ENCODE assay signal across 9 cellular contexts in the genomic region with DNA sequence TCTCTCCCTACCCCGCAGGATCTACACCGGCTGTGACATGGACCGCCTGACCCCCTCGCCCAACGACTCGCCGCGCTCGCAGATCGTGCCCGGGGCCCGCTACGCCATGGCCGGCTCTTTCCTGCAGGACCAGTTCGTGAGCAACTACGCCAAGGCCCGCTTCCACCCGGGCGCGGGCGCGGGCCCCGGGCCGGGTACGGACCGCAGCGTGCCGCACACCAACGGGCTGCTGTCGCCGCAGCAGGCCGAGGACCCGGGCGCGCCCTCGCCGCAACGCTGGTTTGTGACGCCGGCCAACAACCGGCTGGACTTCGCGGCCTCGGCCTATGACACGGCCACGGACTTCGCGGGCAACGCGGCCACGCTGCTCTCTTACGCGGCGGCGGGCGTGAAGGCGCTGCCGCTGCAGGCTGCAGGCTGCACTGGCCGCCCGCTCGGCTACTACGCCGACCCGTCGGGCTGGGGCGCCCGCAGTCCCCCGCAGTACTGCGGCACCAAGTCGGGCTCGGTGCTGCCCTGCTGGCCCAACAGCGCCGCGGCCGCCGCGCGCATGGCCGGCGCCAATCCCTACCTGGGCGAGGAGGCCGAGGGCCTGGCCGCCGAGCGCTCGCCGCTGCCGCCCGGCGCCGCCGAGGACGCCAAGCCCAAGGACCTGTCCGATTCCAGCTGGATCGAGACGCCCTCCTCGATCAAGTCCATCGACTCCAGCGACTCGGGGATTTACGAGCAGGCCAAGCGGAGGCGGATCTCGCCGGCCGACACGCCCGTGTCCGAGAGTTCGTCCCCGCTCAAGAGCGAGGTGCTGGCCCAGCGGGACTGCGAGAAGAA. TPM values are rescaled to one million over a fixed set of nuclear protein-coding genes. Genes with fewer than 3 reads are reported as not detected.
A peak's percentile ranks its signal among the peaks of the same experiment; 100 is the strongest.
DNase-seq lines count a peak whose midpoint lies in the region; ATAC-seq and TF ChIP-seq lines count a peak whose summit lies in the region.
"Had no signal": no experiment of that assay in that cellular context is flagged by ENCODE, and none has a peak within 500 bp of the region (broad histone marks: within the 10 kb centered on the region; RNA-seq: fewer than 3 reads in every experiment).

No MANE protein-coding gene starts in this region.

- H3K18ac ChIP-seq in trophoblast cell (ENCODE audit: low read length): no peak overlapping the region

- H3K14ac ChIP-seq in trophoblast cell (ENCODE audit: low read length): no peak overlapping the region

- CTCF ChIA-PET in activated CD8-positive, alpha-beta memory T cell treated with anti-CD3 and anti-CD28 coated beads, Interleukin-2, amount 10 ng/mL, durations not matched to agents 7 days and 5 days (lab: Charles Lee): no interaction called here

- peak overlapping the region; percentile 91 for H3K4me2 ChIP-seq in trophoblast cell (ENCODE audit: low read length)

- no CpG with 5 or more reads among the region's 114 CpGs for WGBS in gastroesophageal sphincter (ENCODE audit: low coverage in 1 of 2), 2 donors
- no CpG with 5 or more reads among the region's 114 CpGs for WGBS in trophoblast cell (ENCODE audit: extremely low coverage, insufficient coverage, insufficient read length)

- H3K27ac Mint-ChIP-seq in activated CD8-positive, alpha-beta memory T cell treated with anti-CD3 and anti-CD28 coated beads, Interleukin-2, amount 10 ng/mL, durations not matched to agents 7 days and 5 days: peak overlapping the region; percentile 49

- peak; percentile 39 for DNase-seq in activated CD8-positive, alpha-beta memory T cell treated with anti-CD3 and anti-CD28 coated beads, Interleukin-2, amount 10 ng/mL, durations not matched to agents 7 days and 5 days
- DNase-seq in trophoblast cell: peak in 1 of 2 donors; percentile 14
- DNase-seq in GDM1 (lab: John Stamatoyannopoulos, UW): no peak
- no peak for DNase-seq in NCI-H146 treated with DMSO at 0.1 percent for 48 hours (lab: John Stamatoyannopoulos, UW; ENCODE audit: unreplicated experiment)

- peak; percentile 40 for ATAC-seq in activated CD8-positive, alpha-beta memory T cell treated with anti-CD3 and anti-CD28 coated beads, Interleukin-2, amount 10 ng/mL, durations not matched to agents 7 days and 5 days
- ATAC-seq in gastroesophageal sphincter: peak; percentile 32
- no peak for ATAC-seq in GM19328 (IDR thresholded peaks at IDR 0.05; ENCODE audit: unreplicated experiment)
- no peak for ATAC-seq in HG03139 (IDR thresholded peaks at IDR 0.05; ENCODE audit: unreplicated experiment)

- peak overlapping the region; percentile 53 for H3K9ac ChIP-seq in ES-I3 (ENCODE audit: low read depth, low read length)
- no peak overlapping the region for H3K9ac ChIP-seq in trophoblast cell (ENCODE audit: low read length)

- H3K23ac ChIP-seq in trophoblast cell (ENCODE audit: low read length): no peak overlapping the region

- H3K9me3 ChIP-seq in ES-I3 (ENCODE audit: control insufficient read depth, insufficient read depth, low read length): no peaks in the 10 kb centered on the region
- peaks cover 0 to 15% (median 0%) of the 10 kb centered on the region in 3 donors for H3K9me3 ChIP-seq in gastroesophageal sphincter
- no peaks in the 10 kb centered on the region for H3K9me3 ChIP-seq in trophoblast cell (ENCODE audit: insufficient read depth, low read depth, low read length)

- peak overlapping the region; percentile 72 for H2AFZ ChIP-seq in trophoblast cell (ENCODE audit: insufficient read depth, low read length, poor library complexity)

- no peak overlapping the region for H2BK120ac ChIP-seq in trophoblast cell (ENCODE audit: insufficient read depth, low read length, poor library complexity)

- H3K27me3 ChIP-seq in gastroesophageal sphincter (peaks cover 100% of the 10 kb centered on the region), trophoblast cell (ENCODE audit: insufficient read depth, low read length) (peaks cover 78% of the 10 kb centered on the region)

- no peak overlapping the region for H4K91ac ChIP-seq in trophoblast cell (ENCODE audit: low read depth, low read length)

- H3K4me3 ChIP-seq in gastroesophageal sphincter (peak overlapping the region in 1 of 2 donors; percentile 43), trophoblast cell (ENCODE audit: low read depth, low read length) (peak overlapping the region; percentile 50)

- H3K79me2 ChIP-seq in trophoblast cell (ENCODE audit: control insufficient read depth, insufficient read depth, low read length, poor library complexity): no peaks in the 10 kb centered on the region

- H3K36me3 Mint-ChIP-seq in activated CD8-positive, alpha-beta memory T cell treated with anti-CD3 and anti-CD28 coated beads, Interleukin-2, amount 10 ng/mL, durations not matched to agents 7 days and 5 days: peaks cover 10% of the 10 kb centered on the region

- H3K36me3 ChIP-seq in ES-I3 (ENCODE audit: insufficient read depth, low read length) (no peaks in the 10 kb centered on the region), gastroesophageal sphincter (no peaks in the 10 kb centered on the region), trophoblast cell (ENCODE audit: control insufficient read depth in 1 of 2, insufficient read depth in 2 of 2, low read length in 2 of 2) (no peaks in the 10 kb centered on the region)

- H3K4ac ChIP-seq in trophoblast cell (ENCODE audit: low read depth, low read length): no peak overlapping the region

- peaks cover 89% of the 10 kb centered on the region for H3K27me3 Mint-ChIP-seq in activated CD8-positive, alpha-beta memory T cell treated with anti-CD3 and anti-CD28 coated beads, Interleukin-2, amount 10 ng/mL, durations not matched to agents 7 days and 5 days

- H4K12ac ChIP-seq in trophoblast cell (ENCODE audit: low read depth, low read length): no peak overlapping the region

- TF ChIP-seq EP300 in gastroesophageal sphincter (IDR thresholded peaks at IDR 0.05): no peak

- H3K4me1 Mint-ChIP-seq in activated CD8-positive, alpha-beta memory T cell treated with anti-CD3 and anti-CD28 coated beads, Interleukin-2, amount 10 ng/mL, durations not matched to agents 7 days and 5 days: peaks cover 39% of the 10 kb centered on the region

- H2BK5ac ChIP-seq in trophoblast cell (ENCODE audit: low read depth, low read length, poor library complexity): no peak overlapping the region

- no peak overlapping the region for H4K8ac ChIP-seq in trophoblast cell (ENCODE audit: low read depth, low read length)

- H3K4me3 Mint-ChIP-seq in activated CD8-positive, alpha-beta memory T cell treated with anti-CD3 and anti-CD28 coated beads, Interleukin-2, amount 10 ng/mL, durations not matched to agents 7 days and 5 days: peak overlapping the region; percentile 52

- TF ChIP-seq POLR2A in gastroesophageal sphincter (IDR thresholded peaks at IDR 0.05): no peak

- TF ChIP-seq CTCF in gastroesophageal sphincter (IDR thresholded peaks at IDR 0.05): no peak

- H2AK5ac ChIP-seq in trophoblast cell (ENCODE audit: low read length): no peak overlapping the region

- no peaks in the 10 kb centered on the region for H3K79me1 ChIP-seq in trophoblast cell (ENCODE audit: low read length)

- H3K27ac ChIP-seq in gastroesophageal sphincter (no peak overlapping the region), trophoblast cell (ENCODE audit: low read depth, low read length) (no peak overlapping the region)

- no peaks in the 10 kb centered on the region for H3K9me3 Mint-ChIP-seq in activated CD8-positive, alpha-beta memory T cell treated with anti-CD3 and anti-CD28 coated beads, Interleukin-2, amount 10 ng/mL, durations not matched to agents 7 days and 5 days (ENCODE audit: low read depth)

- no peak overlapping the region for H2BK12ac ChIP-seq in trophoblast cell (ENCODE audit: low read length)

- H3K4me1 ChIP-seq in ES-I3 (ENCODE audit: insufficient read depth, low read length) (no peaks in the 10 kb centered on the region), gastroesophageal sphincter (peaks cover 0 to 40% (median 10%) of the 10 kb centered on the region in 3 donors), trophoblast cell (ENCODE audit: control insufficient read depth in 1 of 2, insufficient read depth in 2 of 2, low read length in 2 of 2) (peaks cover 11 to 12% of the 10 kb centered on the region in 2 experiments)

RNA-seq across cellular contexts. Expression of a gene that starts 7.5 kb away (rescaled TPM):
- total RNA-seq in activated CD8-positive, alpha-beta memory T cell treated with anti-CD3 and anti-CD28 coated beads, Interleukin-2, amount 10 ng/mL, durations not matched to agents 7 days and 5 days: under 1 TPM in 1 of 2 experiments, not detected in 1; 0.05 TPM
- total RNA-seq in gastroesophageal sphincter: not detected
- polyA plus RNA-seq in trophoblast cell (2013): 0.21 and 0.28 TPM in 2 replicates
- total RNA-seq: LHCN-M2 had no signal

Comparison
In these comparisons a context has a peak if more than half of its experiments do, and no peak if none do; other contexts are left out.
1. ATAC-seq: peak in activated CD8-positive, alpha-beta memory T cell treated with anti-CD3 and anti-CD28 coated beads, Interleukin-2, amount 10 ng/mL, durations not matched to agents 7 days and 5 days (single experiment) and gastroesophageal sphincter (single experiment); none in GM19328 (single experiment) and HG03139 (single experiment).